ENCODE assay signal across 17 cellular contexts in genomic region chr6:110853754-110854477, GRCh38.
"Had no signal": no experiment of that assay in that cellular context is flagged by ENCODE, and none has a peak within 500 bp of the region (broad histone marks: within the 10 kb centered on the region; RNA-seq: fewer than 3 reads in every experiment).

No MANE protein-coding gene starts in this region.

- H3K9me3 ChIP-seq: pancreas, transverse colon had no signal

- H3K4me3 Mint-ChIP-seq: activated B cell treated with CpG ODN at 0.5 μM for 24 hours; activated CD4-positive, alpha-beta T cell treated with anti-CD3 and anti-CD28 coated beads, Interleukin-2, amount 10 ng/mL, durations not matched to agents 24 days and 14 days; brain; dendritic cell treated with granulocyte-macrophage colony-stimulating factor and Interleukin-4, amounts not matched to agents 40 ng/mL and 50 ng/mL, for 4 days; effector memory CD8-positive, alpha-beta T cell; neural crest cell; stimulated activated effector memory CD8-positive, alpha-beta T cell treated with anti-CD3 and anti-CD28 coated beads, Interleukin-12 subunit alpha, Interleukin-12 subunit beta, amount 100 ng/mL, for 72 hours; T-helper 17 cell had no signal

- DNase-seq: activated B cell treated with CpG ODN at 0.5 μM for 24 hours; activated CD4-positive, alpha-beta T cell treated with anti-CD3 and anti-CD28 coated beads, Interleukin-2, amount 10 ng/mL, durations not matched to agents 24 days and 14 days; amniotic stem cell; cerebellar nuclear complex; effector memory CD8-positive, alpha-beta T cell; erythroblast; mesendoderm; pancreas; small intestine; T-helper 17 cell; transverse colon had no signal

- H3K4me1 Mint-ChIP-seq: activated CD4-positive, alpha-beta T cell treated with anti-CD3 and anti-CD28 coated beads, Interleukin-2, amount 10 ng/mL, durations not matched to agents 24 days and 14 days; brain; neural crest cell; stimulated activated effector memory CD8-positive, alpha-beta T cell treated with anti-CD3 and anti-CD28 coated beads, Interleukin-12 subunit alpha, Interleukin-12 subunit beta, amount 100 ng/mL, for 72 hours; T-helper 17 cell had no signal

- H3K27me3 ChIP-seq: pancreas, transverse colon had no signal

- H3K4me1 ChIP-seq: pancreas, transverse colon had no signal

- H3K36me3 ChIP-seq: pancreas, transverse colon had no signal

- H3K36me3 Mint-ChIP-seq: stimulated activated effector memory CD8-positive, alpha-beta T cell treated with anti-CD3 and anti-CD28 coated beads, Interleukin-12 subunit alpha, Interleukin-12 subunit beta, amount 100 ng/mL, for 72 hours had no signal

- H3K4me3 ChIP-seq: pancreas, transverse colon had no signal

- H3K9me3 Mint-ChIP-seq: activated B cell treated with CpG ODN at 0.5 μM for 24 hours; activated CD4-positive, alpha-beta T cell treated with anti-CD3 and anti-CD28 coated beads, Interleukin-2, amount 10 ng/mL, durations not matched to agents 24 days and 14 days; brain; dendritic cell treated with granulocyte-macrophage colony-stimulating factor and Interleukin-4, amounts not matched to agents 40 ng/mL and 50 ng/mL, for 4 days; effector memory CD8-positive, alpha-beta T cell; neural crest cell; stimulated activated effector memory CD8-positive, alpha-beta T cell treated with anti-CD3 and anti-CD28 coated beads, Interleukin-12 subunit alpha, Interleukin-12 subunit beta, amount 100 ng/mL, for 72 hours had no signal

- FAIRE-seq: pancreas, small intestine, TTC549 had no signal

- H3K27me3 Mint-ChIP-seq: activated B cell treated with CpG ODN at 0.5 μM for 24 hours; dendritic cell treated with granulocyte-macrophage colony-stimulating factor and Interleukin-4, amounts not matched to agents 40 ng/mL and 50 ng/mL, for 4 days; effector memory CD8-positive, alpha-beta T cell; T-helper 17 cell had no signal

- H3K27ac Mint-ChIP-seq: activated B cell treated with CpG ODN at 0.5 μM for 24 hours; activated CD4-positive, alpha-beta T cell treated with anti-CD3 and anti-CD28 coated beads, Interleukin-2, amount 10 ng/mL, durations not matched to agents 24 days and 14 days; activated naive CD4-positive, alpha-beta T cell treated with anti-CD3 and anti-CD28 coated beads, Interleukin-2, amount 50 U/mL, for 72 hours; brain; dendritic cell treated with granulocyte-macrophage colony-stimulating factor and Interleukin-4, amounts not matched to agents 40 ng/mL and 50 ng/mL, for 4 days; effector memory CD8-positive, alpha-beta T cell; stimulated activated effector memory CD8-positive, alpha-beta T cell treated with anti-CD3 and anti-CD28 coated beads, Interleukin-12 subunit alpha, Interleukin-12 subunit beta, amount 100 ng/mL, for 72 hours; T-helper 17 cell had no signal

- H3K27ac ChIP-seq: pancreas, transverse colon had no signal

- ATAC-seq: activated naive CD4-positive, alpha-beta T cell treated with anti-CD3 and anti-CD28 coated beads, Interleukin-2, amount 50 U/mL, for 72 hours; effector memory CD8-positive, alpha-beta T cell; pancreas; stimulated activated effector memory CD8-positive, alpha-beta T cell treated with anti-CD3 and anti-CD28 coated beads, Interleukin-12 subunit alpha, Interleukin-12 subunit beta, amount 100 ng/mL, for 72 hours; T-helper 17 cell had no signal
